In the genomic region with DNA sequence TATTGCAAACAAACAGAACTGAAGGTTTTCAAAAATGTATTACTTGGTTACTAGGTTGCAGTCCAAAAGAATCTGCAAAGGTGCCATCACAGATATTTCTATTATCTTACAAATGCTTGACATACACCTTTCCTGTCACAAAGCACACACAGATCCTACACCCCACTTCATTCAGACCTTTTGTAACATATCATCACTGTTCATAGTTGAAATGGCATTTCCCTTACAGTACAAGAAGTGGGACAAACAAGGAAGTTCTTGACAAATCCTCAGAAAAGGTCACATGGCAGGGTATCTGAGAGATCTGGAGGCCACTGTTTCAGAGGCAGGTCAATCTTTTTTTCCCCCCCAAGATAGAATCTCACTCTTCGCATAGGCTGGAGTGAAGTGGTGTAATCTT, we compare ENCODE assay signal across 1 cellular context.
TF ChIP-seq lines count a peak whose summit lies in the region.

No MANE protein-coding gene starts in this region.

TF ChIP-seq in SK-N-SH, 30 proteins besides CTCF, POLR2A, EP300 and RAD21:
- TF ChIP-seq REST (IDR thresholded peaks at IDR 0.05; ENCODE audit: low read depth, low read length) (no peak), FOSL2 (IDR thresholded peaks at IDR 0.05; ENCODE audit: borderline replicate concordance, low read depth) (no peak), NFIC (IDR thresholded peaks at IDR 0.05; ENCODE audit: borderline replicate concordance) (no peak), GABPA (IDR thresholded peaks at IDR 0.05; ENCODE audit: low read depth) (no peak), RXRA (IDR thresholded peaks at IDR 0.05; ENCODE audit: borderline replicate concordance, low read depth) (no peak), MXI1 (IDR thresholded peaks at IDR 0.05; ENCODE audit: low read depth, low read length) (no peak), NRF1 (IDR thresholded peaks at IDR 0.05; ENCODE audit: low read depth, low read length) (no peak), SIN3A (IDR thresholded peaks at IDR 0.05; ENCODE audit: borderline replicate concordance, low read depth, low read length) (no peak), SMC3 (IDR thresholded peaks at IDR 0.05; ENCODE audit: low read depth, low read length) (no peak), FOXM1 (IDR thresholded peaks at IDR 0.05; ENCODE audit: low read depth) (no peak), FOXJ3 (CRISPR knock-in tag; IDR thresholded peaks at IDR 0.05) (no peak), IRF3 (IDR thresholded peaks at IDR 0.05; ENCODE audit: low read depth, low read length) (no peak), RFX5 (IDR thresholded peaks at IDR 0.05; ENCODE audit: low read length) (no peak), CHD2 (IDR thresholded peaks at IDR 0.05; ENCODE audit: low read length, partially characterized antibody) (no peak), MEF2A (IDR thresholded peaks at IDR 0.05; ENCODE audit: borderline replicate concordance, low read depth) (no peak), USF2 (IDR thresholded peaks at IDR 0.05; ENCODE audit: borderline replicate concordance, low read depth, low read length) (no peak)
- TF ChIP-seq, protein P1, sequence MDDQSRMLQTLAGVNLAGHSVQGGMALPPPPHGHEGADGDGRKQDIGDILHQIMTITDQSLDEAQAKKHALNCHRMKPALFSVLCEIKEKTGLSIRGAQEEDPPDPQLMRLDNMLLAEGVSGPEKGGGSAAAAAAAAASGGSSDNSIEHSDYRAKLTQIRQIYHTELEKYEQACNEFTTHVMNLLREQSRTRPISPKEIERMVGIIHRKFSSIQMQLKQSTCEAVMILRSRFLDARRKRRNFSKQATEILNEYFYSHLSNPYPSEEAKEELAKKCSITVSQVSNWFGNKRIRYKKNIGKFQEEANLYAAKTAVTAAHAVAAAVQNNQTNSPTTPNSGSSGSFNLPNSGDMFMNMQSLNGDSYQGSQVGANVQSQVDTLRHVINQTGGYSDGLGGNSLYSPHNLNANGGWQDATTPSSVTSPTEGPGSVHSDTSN (IDR thresholded peaks at IDR 0.05) = no peak
- TF ChIP-seq, protein P2, sequence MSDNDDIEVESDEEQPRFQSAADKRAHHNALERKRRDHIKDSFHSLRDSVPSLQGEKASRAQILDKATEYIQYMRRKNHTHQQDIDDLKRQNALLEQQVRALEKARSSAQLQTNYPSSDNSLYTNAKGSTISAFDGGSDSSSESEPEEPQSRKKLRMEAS (IDR thresholded peaks at IDR 0.05; ENCODE audit: low read depth) = no peak
- TF ChIP-seq, protein P3, sequence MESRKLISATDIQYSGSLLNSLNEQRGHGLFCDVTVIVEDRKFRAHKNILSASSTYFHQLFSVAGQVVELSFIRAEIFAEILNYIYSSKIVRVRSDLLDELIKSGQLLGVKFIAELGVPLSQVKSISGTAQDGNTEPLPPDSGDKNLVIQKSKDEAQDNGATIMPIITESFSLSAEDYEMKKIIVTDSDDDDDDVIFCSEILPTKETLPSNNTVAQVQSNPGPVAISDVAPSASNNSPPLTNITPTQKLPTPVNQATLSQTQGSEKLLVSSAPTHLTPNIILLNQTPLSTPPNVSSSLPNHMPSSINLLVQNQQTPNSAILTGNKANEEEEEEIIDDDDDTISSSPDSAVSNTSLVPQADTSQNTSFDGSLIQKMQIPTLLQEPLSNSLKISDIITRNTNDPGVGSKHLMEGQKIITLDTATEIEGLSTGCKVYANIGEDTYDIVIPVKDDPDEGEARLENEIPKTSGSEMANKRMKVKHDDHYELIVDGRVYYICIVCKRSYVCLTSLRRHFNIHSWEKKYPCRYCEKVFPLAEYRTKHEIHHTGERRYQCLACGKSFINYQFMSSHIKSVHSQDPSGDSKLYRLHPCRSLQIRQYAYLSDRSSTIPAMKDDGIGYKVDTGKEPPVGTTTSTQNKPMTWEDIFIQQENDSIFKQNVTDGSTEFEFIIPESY (IDR thresholded peaks at IDR 0.05; ENCODE audit: borderline replicate concordance, low read depth) = no peak
